Comparison of ENCODE assay signal across 20 cellular contexts in the genomic region with DNA sequence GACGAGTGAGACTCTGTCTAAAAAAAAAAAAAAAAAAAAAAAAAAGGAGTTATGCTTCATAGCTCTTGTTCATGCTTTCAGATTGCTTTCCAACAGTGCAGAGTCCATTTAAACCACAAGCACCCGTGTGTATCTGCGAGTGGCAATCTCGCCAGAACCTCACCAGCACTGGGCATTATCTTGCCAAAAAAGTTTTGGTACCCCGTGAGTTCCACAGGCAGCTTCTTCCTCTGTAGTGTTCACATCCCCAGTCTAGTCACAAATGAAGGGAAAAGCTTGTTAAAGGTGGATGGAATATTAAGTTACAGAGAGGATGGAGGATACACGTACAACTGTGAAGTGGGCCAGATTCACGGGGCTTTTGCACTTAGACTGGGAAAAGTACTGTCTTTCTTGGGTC. TPM values are rescaled to one million over a fixed set of nuclear protein-coding genes. Genes with fewer than 3 reads are reported as not detected.
DNase-seq lines count a peak whose midpoint lies in the region; ATAC-seq and TF ChIP-seq lines count a peak whose summit lies in the region.
"Had no signal": no experiment of that assay in that cellular context is flagged by ENCODE, and none has a peak within 500 bp of the region (broad histone marks: within the 10 kb centered on the region; RNA-seq: fewer than 3 reads in every experiment).

No MANE protein-coding gene starts in this region.

- H3K9me3 ChIP-seq in AG04450 (ENCODE audit: control insufficient read depth, insufficient read depth, low read length), result no peaks in the 10 kb centered on the region
- H3K9me3 ChIP-seq in HEK293 (ENCODE audit: control insufficient read depth, insufficient read depth, low read depth, low read length), result no peaks in the 10 kb centered on the region
- no peaks in the 10 kb centered on the region for H3K9me3 ChIP-seq in lung (ENCODE audit: control insufficient read depth in 2 of 2, insufficient read depth in 1 of 2, low read length in 1 of 2)
- H3K9me3 ChIP-seq in right lobe of liver, result no peaks in the 10 kb centered on the region
- H3K9me3 ChIP-seq: Caco-2 had no signal

- POLR2A ChIA-PET in AG04450 (lab: Yijun Ruan, JAX) (interaction anchor here (0.6 to 1.4 kb wide), 2 partner anchors 42 to 91 kb away, joined by 4 to 6 read pairs; no protein-coding TSS in a partner anchor), HEK293 (lab: Yijun Ruan, JAX) (interaction anchor here (0.6 to 1.4 kb wide), 3 partner anchors 33 to 306 kb away, joined by 3 to 9 read pairs (median 4); a partner anchor contains a TSS)

- in situ Hi-C loops in ACHN (cut with HindIII; ENCODE audit: low pct_ligation_motif_present, low pct_unique_long_range_greater_than_20kb, low sequenced_read_pairs), result loop anchor here (25.0 kb wide), 2 partner anchors 90 to 235 kb away; no protein-coding TSS in a partner anchor

- H3K4me1 ChIP-seq in HEK293 (ENCODE audit: control insufficient read depth, insufficient read depth, low read length) (peaks cover 3% of the 10 kb centered on the region; the same call in 1 of the 2 replicates), lung (ENCODE audit: control insufficient read depth in 2 of 2, insufficient read depth in 2 of 2, low read length in 2 of 2) (peaks cover 8 to 16% of the 10 kb centered on the region in 2 donors), right lobe of liver (peaks cover 0 to 17% (median 2%) of the 10 kb centered on the region in 4 donors)

- TF ChIP-seq CTCF in AG04450 (IDR thresholded peaks at IDR 0.05; ENCODE audit: low read depth, low read length) (no peak), HEK293 (tag by site-specific recombination; IDR thresholded peaks at IDR 0.05) (no peak), coronary artery (IDR thresholded peaks at IDR 0.05) (no peak), lung (IDR thresholded peaks at IDR 0.05; ENCODE audit: control extremely low read depth, extremely low read depth) (no peak), right lobe of liver (IDR thresholded peaks at IDR 0.05) (no peak)

- ATAC-seq in lung (ENCODE audit: insufficient read depth, low FRiP score) (no peak), GM21390 (IDR thresholded peaks at IDR 0.05; ENCODE audit: unreplicated experiment) (no peak), right lobe of liver (no peak)
- ATAC-seq: HepG2 had no signal

- DNase-seq in AG04450 (ENCODE audit: low read depth, low spot score), result no peak
- peak; percentile 24 for DNase-seq in coronary artery (ENCODE audit: low spot score)
- DNase-seq in lung (ENCODE audit: low spot score), result peak; percentile 17
- no peak for DNase-seq in ACHN
- DNase-seq in stimulated activated naive CD4-positive, alpha-beta T cell treated with Interleukin-2 at 50 U/mL for 16 hours (lab: John Stamatoyannopoulos, UW), result no peak
- no peak for DNase-seq in right lobe of liver
- DNase-seq: AML-193; Caco-2; CD4-positive, alpha-beta T cell; DMS153; DMS79; GDM1; GM23248; HCEC 1CT; HFFc6; KG1 had no signal

- TF ChIP-seq POLR2A in right lobe of liver (IDR thresholded peaks at IDR 0.05), result no peak

- 88 to 90% methylated on average over 7 of the region's 7 CpGs for WGBS in lung, 2 donors
- 68% methylated on average over 7 of the region's 7 CpGs for WGBS in right lobe of liver (ENCODE audit: insufficient coverage, low coverage, low lambda C conversion rate, missing lambda C conversion rate)

- CTCF ChIA-PET in AG04450 (lab: Charles Lee), result interaction anchor here (0.6 to 1.4 kb wide), 7 partner anchors 8 to 272 kb away, joined by 3 to 9 read pairs (median 3); no protein-coding TSS in a partner anchor
- CTCF ChIA-PET in HEK293 (lab: Yijun Ruan, JAX), result interaction anchor here (0.7 to 1.4 kb wide), 6 partner anchors 9 to 275 kb away, joined by 3 to 6 read pairs (median 4); a partner anchor contains a TSS

- no peaks in the 10 kb centered on the region for H3K27me3 ChIP-seq in AG04450 (ENCODE audit: control insufficient read depth, insufficient read depth, low read length)
- H3K27me3 ChIP-seq in lung (ENCODE audit: control insufficient read depth, insufficient read depth), result no peaks in the 10 kb centered on the region
- no peaks in the 10 kb centered on the region for H3K27me3 ChIP-seq in right lobe of liver

- H3K4me3 ChIP-seq in AG04450 (ENCODE audit: low read depth, low read length) (no peak overlapping the region), HEK293 (ENCODE audit: low read depth, low read length) (no peak overlapping the region), coronary artery (no peak overlapping the region), lung (no peak overlapping the region), right lobe of liver (no peak overlapping the region)
- H3K4me3 ChIP-seq: GM23248 had no signal

- H3K27ac ChIP-seq in AG04450 (ENCODE audit: low read depth, low read length) (peak overlapping the region; percentile 39), HEK293 (ENCODE audit: extremely low read depth, low read depth, low read length) (no peak overlapping the region), coronary artery (no peak overlapping the region), lung (ENCODE audit: low read depth in 1 of 2, low read length in 1 of 2) (no peak overlapping the region), right lobe of liver (no peak overlapping the region)
- H3K27ac ChIP-seq: C4-2B, GM23248 had no signal

- H3K36me3 ChIP-seq in HEK293 (ENCODE audit: control insufficient read depth in 2 of 2, insufficient read depth in 1 of 2, low read length in 2 of 2) (no peaks in the 10 kb centered on the region), lung (ENCODE audit: control insufficient read depth in 2 of 2, insufficient read depth in 2 of 2, low read length in 2 of 2) (no peaks in the 10 kb centered on the region), right lobe of liver (no peaks in the 10 kb centered on the region)

- intact Hi-C loops in right lobe of liver (cut with DNase I), result no loop called here

TF ChIP-seq in HEK293, 187 proteins besides CTCF, POLR2A, EP300 and RAD21:
- TF ChIP-seq ZNF426 (tag by site-specific recombination; IDR thresholded peaks at IDR 0.05) (no peak), ZNF184 (tag by site-specific recombination; IDR thresholded peaks at IDR 0.05) (peak; percentile 93), REPIN1 (tag by site-specific recombination; IDR thresholded peaks at IDR 0.05; ENCODE audit: low read depth) (no peak)
TF ChIP-seq in HEK293: peak in this region for 1.

RNA-seq across cellular contexts. Expression of a gene that starts 33.5 kb away (rescaled TPM):
- polyA plus RNA-seq in AG04450 (2011; rRNA removed) (156 and 204 TPM in 2 replicates), lung (100 to 1,000 TPM; 181 to 218 TPM)
- polyA minus RNA-seq in AG04450 (2011; rRNA and poly(A)+ RNA removed), result 68.6 and 71.8 TPM in 2 replicates
- total RNA-seq in lung (100 to 1,000 TPM; 318 to 748 TPM), right lobe of liver (10 to 100 TPM; 28.3 to 97.6 (median 35.0) TPM)

Comparison
In these comparisons a context has a peak if more than half of its experiments do, and no peak if none do; other contexts are left out.
1. DNase-seq: peak in coronary artery (single experiment) and lung (single experiment); none in AG04450 (single experiment), ACHN (single experiment), stimulated activated naive CD4-positive, alpha-beta T cell treated with Interleukin-2 at 50 U/mL for 16 hours (single experiment) and right lobe of liver (0 of 3).